In the genomic region with DNA sequence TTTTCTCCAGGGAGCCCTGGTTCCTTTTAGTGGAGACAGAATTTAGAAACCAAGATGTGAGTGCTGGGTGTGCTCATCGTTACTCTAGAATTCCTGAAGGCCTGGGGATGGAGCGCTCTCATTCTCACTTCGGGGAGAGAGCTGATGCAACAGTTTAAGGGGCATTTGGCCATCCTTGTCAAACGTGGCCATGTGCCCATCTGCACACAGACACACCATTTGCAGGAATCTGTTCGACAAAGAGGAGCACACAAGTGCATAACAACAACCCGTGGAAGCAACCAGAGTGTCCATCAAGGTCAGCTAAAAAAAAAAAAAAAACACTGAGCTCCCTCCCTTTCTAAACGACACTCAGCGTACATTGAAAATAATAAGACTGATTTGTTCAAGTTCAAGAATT, we compare ENCODE assay signal across 19 cellular contexts. TPM values are rescaled to one million over a fixed set of nuclear protein-coding genes. Genes with fewer than 3 reads are reported as not detected.
A peak's percentile ranks its signal among the peaks of the same experiment; 100 is the strongest.
DNase-seq lines count a peak whose midpoint lies in the region; ATAC-seq, FAIRE-seq and TF ChIP-seq lines count a peak whose summit lies in the region.
"Had no signal": no experiment of that assay in that cellular context is flagged by ENCODE, and none has a peak within 500 bp of the region (broad histone marks: within the 10 kb centered on the region; RNA-seq: fewer than 3 reads in every experiment).

No MANE protein-coding gene starts in this region.

- H3K4me2 ChIP-seq in HepG2 (ENCODE audit: low read depth, low read length) (no peak overlapping the region), H9 (ENCODE audit: insufficient read depth, insufficient read length, low read length) (no peak overlapping the region)

- no peak overlapping the region for H2BK12ac ChIP-seq in H9 (ENCODE audit: insufficient read length, low read depth, low read length)

- H3K4me1 Mint-ChIP-seq in endodermal cell: peaks cover 5% of the 10 kb centered on the region
- peaks cover 5% of the 10 kb centered on the region in 2 experiments for H3K4me1 Mint-ChIP-seq in H9
- H3K4me1 Mint-ChIP-seq: CD4-positive, alpha-beta memory T cell had no signal

- no peak overlapping the region for H3K4me3 Mint-ChIP-seq in endodermal cell
- H3K4me3 Mint-ChIP-seq in H9: no peak overlapping the region
- H3K4me3 Mint-ChIP-seq: CD4-positive, alpha-beta memory T cell; HFFc6 had no signal

- peak in 1 of 2 donors; percentile 25 for TF ChIP-seq RAD21 in liver (IDR thresholded peaks at IDR 0.05)
- TF ChIP-seq RAD21 in HepG2 (CRISPR knock-in tag; IDR thresholded peaks at IDR 0.05): no peak

- DNase-seq in HepG2 (ENCODE audit: low spot score) (no peak), endodermal cell (peak; percentile 31), mesenteric fat pad (ENCODE audit: low spot score) (peak; percentile 22), activated T-cell treated with anti-CD3 and anti-CD28 coated beads for 4 hours (no peak), dedifferentiated amniotic fluid mesenchymal stem cell (ENCODE audit: extremely low spot score) (no peak), H9 (no peak)
- DNase-seq: BE2C; CD4-positive, alpha-beta memory T cell; DMS79 treated with DMSO at 0.1 percent for 48 hours; EL; GM23248; HFFc6 had no signal

- H4K91ac ChIP-seq in H9 (ENCODE audit: insufficient read length, low read depth, low read length): no peak overlapping the region

- H3K9ac ChIP-seq in liver (ENCODE audit: low read depth in 1 of 2, low read length in 2 of 2): no peak overlapping the region
- H3K9ac ChIP-seq in HepG2 (ENCODE audit: insufficient read depth, low read depth, low read length): no peak overlapping the region
- H3K9ac ChIP-seq in endodermal cell (ENCODE audit: extremely low read depth, low read length, poor library complexity, severe bottlenecking): no peak overlapping the region
- H3K9ac ChIP-seq in H9 (ENCODE audit: extremely low read depth, insufficient read length, low read length): no peak overlapping the region
- H3K9ac ChIP-seq: GM23248 had no signal

- no peak for ATAC-seq in HepG2

- H2AK5ac ChIP-seq in H9 (ENCODE audit: insufficient read length, low read length): no peak overlapping the region

- no peak for TF ChIP-seq POLR2A in HepG2 (IDR thresholded peaks at IDR 0.05; ENCODE audit: insufficient read depth in 1 of 2, low read depth in 2 of 2, low read length in 2 of 2)

- H3K79me2 ChIP-seq in HepG2 (ENCODE audit: insufficient read depth, low read length) (no peaks in the 10 kb centered on the region), H9 (ENCODE audit: insufficient read depth, low read length) (no peaks in the 10 kb centered on the region)

- H3K4me1 ChIP-seq in liver (ENCODE audit: control insufficient read depth in 4 of 4, insufficient read depth in 4 of 4, low read length in 3 of 4): peaks cover 15 to 41% (median 32%) of the 10 kb centered on the region in 4 donors
- peaks cover 12% of the 10 kb centered on the region for H3K4me1 ChIP-seq in HepG2 (ENCODE audit: insufficient read depth, low read length)
- H3K4me1 ChIP-seq in endodermal cell (ENCODE audit: control insufficient read depth, insufficient read depth, low read length): no peaks in the 10 kb centered on the region
- no peaks in the 10 kb centered on the region for H3K4me1 ChIP-seq in H9 (ENCODE audit: insufficient read depth, low read length)
- H3K4me1 ChIP-seq: HAP-1 had no signal

- H3K4me3 ChIP-seq in liver (ENCODE audit: low read depth in 1 of 3, low read length in 3 of 3) (no peak overlapping the region), HepG2 (replicated peaks in 1 of 3; ENCODE audit: insufficient read depth in 1 of 3, low read depth in 2 of 3, low read length in 3 of 3) (no peak overlapping the region), endodermal cell (ENCODE audit: low read length) (no peak overlapping the region)
- H3K4me3 ChIP-seq: GM23248, HAP-1 had no signal

- peaks cover 2% of the 10 kb centered on the region for H3K27me3 Mint-ChIP-seq in endodermal cell (ENCODE audit: insufficient read depth)
- peaks cover 16% of the 10 kb centered on the region for H3K27me3 Mint-ChIP-seq in H9 (ENCODE audit: low read depth)

- H3K27ac Mint-ChIP-seq in endodermal cell (no peak overlapping the region), H9 (no peak overlapping the region)
- H3K27ac Mint-ChIP-seq: CD4-positive, alpha-beta memory T cell; HFFc6 had no signal

- H2BK15ac ChIP-seq in H9 (ENCODE audit: low read depth, low read length): no peak overlapping the region

- no peak overlapping the region for H3K18ac ChIP-seq in H9 (ENCODE audit: insufficient read length, low read depth, low read length)

- WGBS in liver: 40% methylated on average over 8 of the region's 8 CpGs
- WGBS in HepG2 (ENCODE audit: low lambda C conversion rate): 22% methylated on average over 8 of the region's 8 CpGs
- WGBS in endodermal cell (ENCODE audit: insufficient coverage in 1 of 2, insufficient read length in 1 of 2), 2 experiments: 83 to 93% methylated on average over 5 to 6 of the region's 8 CpGs
- whole genome bisulfite sequencing in H9 (ENCODE audit: extremely low coverage, insufficient read length, low lambda C conversion rate): no CpG with 5 or more reads among the region's 8 CpGs

- H3K23ac ChIP-seq in H9 (ENCODE audit: insufficient read length, low read depth, low read length): no peak overlapping the region

- H3K23me2 ChIP-seq in H9 (ENCODE audit: insufficient read length, low read depth, low read length, poor library complexity, severe bottlenecking): no peaks in the 10 kb centered on the region

- peak overlapping the region in 1 of 2 donors; percentile 16 for H3K27ac ChIP-seq in liver (ENCODE audit: low read depth in 1 of 2, low read length in 2 of 2)
- H3K27ac ChIP-seq in HepG2 (ENCODE audit: extremely low read length, insufficient read depth, low read length): no peak overlapping the region
- H3K27ac ChIP-seq in endodermal cell (ENCODE audit: low read depth, low read length): no peak overlapping the region
- H3K27ac ChIP-seq in H9 (ENCODE audit: insufficient read length, low read depth, low read length): no peak overlapping the region
- H3K27ac ChIP-seq: C4-2B, GM23248 had no signal

- no peak for FAIRE-seq in HepG2 (lab: Jason Lieb, UNC)
- FAIRE-seq: A204.1, G401.6, GM12891, HTR-8/SVneo had no signal

- H3K9me3 ChIP-seq in liver (ENCODE audit: control insufficient read depth in 4 of 4, low read length in 3 of 4): no peaks in the 10 kb centered on the region
- H3K9me3 ChIP-seq in HepG2 (ENCODE audit: low read length): no peaks in the 10 kb centered on the region
- no peaks in the 10 kb centered on the region for H3K9me3 ChIP-seq in endodermal cell (ENCODE audit: control insufficient read depth, low read length)
- H3K9me3 ChIP-seq in H9 (ENCODE audit: control insufficient read depth, low read depth, low read length): no peaks in the 10 kb centered on the region
- H3K9me3 ChIP-seq: BE2C, HAP-1 had no signal

- intact Hi-C loops in HepG2 (cut with micrococcal nuclease; ENCODE audit: unreplicated experiment): no loop called here

- no peaks in the 10 kb centered on the region for H3K79me1 ChIP-seq in H9 (ENCODE audit: insufficient read depth, low read depth, low read length, poor library complexity, severe bottlenecking)

- in situ Hi-C loops in HepG2 (cut with HindIII; ENCODE audit: extremely low pct_ligation_motif_present, low pct_unique_long_range_greater_than_20kb): no loop called here

- BruUV-seq in HepG2 (replicated peaks; lab: Mats Ljungman, UMichigan): no TSS peak

- POLR2A ChIA-PET in HepG2 (lab: Yijun Ruan, JAX): no interaction called here

- no peak overlapping the region for H2BK20ac ChIP-seq in H9 (ENCODE audit: low read depth, low read length, poor library complexity, severe bottlenecking)

- CTCF ChIA-PET in HepG2 (lab: Yijun Ruan, JAX; ENCODE audit: low intra/inter-chr PET ratio, low total read pairs): no interaction called here

- H3K36me3 Mint-ChIP-seq in endodermal cell (ENCODE audit: low read depth): no peaks in the 10 kb centered on the region
- H3K36me3 Mint-ChIP-seq in H9 (ENCODE audit: insufficient read depth in 1 of 3, low read depth in 3 of 3): no peaks in the 10 kb centered on the region
- H3K36me3 Mint-ChIP-seq: CD4-positive, alpha-beta memory T cell had no signal

- TF ChIP-seq CTCF in liver (IDR thresholded peaks at IDR 0.05; ENCODE audit: low read depth, low read length, missing input control): no peak
- no peak for TF ChIP-seq CTCF in HepG2 (CRISPR knock-in tag; IDR thresholded peaks at IDR 0.05)
- no peak for TF ChIP-seq CTCF in endodermal cell (conservative IDR thresholded peaks at IDR 0.05)
- TF ChIP-seq CTCF in H9 (conservative IDR thresholded peaks at IDR 0.05): no peak

- H2BK120ac ChIP-seq in H9 (ENCODE audit: low read depth, low read length, poor library complexity, severe bottlenecking): no peak overlapping the region

- H3K14ac ChIP-seq in H9 (ENCODE audit: insufficient read depth, low read length): no peak overlapping the region

- H2BK5ac ChIP-seq in H9 (ENCODE audit: insufficient read length, low read length): no peak overlapping the region

- H3K36me3 ChIP-seq in liver (ENCODE audit: control insufficient read depth in 4 of 4, insufficient read depth in 3 of 4, low read depth in 1 of 4, low read length in 3 of 4) (no peaks in the 10 kb centered on the region), HepG2 (replicated peaks in 1 of 2; ENCODE audit: control insufficient read depth in 1 of 2, insufficient read depth in 2 of 2, low read length in 2 of 2) (no peaks in the 10 kb centered on the region), endodermal cell (ENCODE audit: control insufficient read depth, insufficient read depth, low read length) (no peaks in the 10 kb centered on the region)
- H3K36me3 ChIP-seq: BE2C, HAP-1 had no signal

- H3K9me3 Mint-ChIP-seq in endodermal cell (no peaks in the 10 kb centered on the region), H9 (peaks cover 0 to 3% of the 10 kb centered on the region in 2 experiments; a peak in 2 of 5 replicates)
- H3K9me3 Mint-ChIP-seq: CD4-positive, alpha-beta memory T cell; HFFc6 had no signal

- no peak overlapping the region for H3K4ac ChIP-seq in H9 (ENCODE audit: low read depth, low read length)

- no peak overlapping the region for H3T11ph ChIP-seq in H9 (ENCODE audit: low read length)

- H4K5ac ChIP-seq in H9 (ENCODE audit: insufficient read length, low read depth, low read length): no peak overlapping the region

- no peak overlapping the region for H2AFZ ChIP-seq in HepG2 (ENCODE audit: low read length)
- H2AFZ ChIP-seq in H9 (ENCODE audit: low read length): no peak overlapping the region
- H2AFZ ChIP-seq: GM23248 had no signal

- H4K20me1 ChIP-seq in HepG2 (ENCODE audit: insufficient read depth, low read length) (no peaks in the 10 kb centered on the region), H9 (ENCODE audit: control insufficient read depth, insufficient read depth, insufficient read length) (no peaks in the 10 kb centered on the region)

- TF ChIP-seq EP300 in HepG2 (IDR thresholded peaks at IDR 0.05; ENCODE audit: low read depth in 2 of 2, low read length in 2 of 2) (no peak), HepG2 (CRISPR knock-in tag; IDR thresholded peaks at IDR 0.05; ENCODE audit: borderline replicate concordance) (no peak)

- no peak overlapping the region for H4K8ac ChIP-seq in H9 (replicated peaks; ENCODE audit: insufficient read length, low read depth, low read length)

- H3K56ac ChIP-seq in H9 (ENCODE audit: insufficient read length, low read depth, low read length): no peak overlapping the region

- H3K27me3 ChIP-seq in liver (ENCODE audit: control insufficient read depth in 4 of 4, insufficient read depth in 4 of 4, low read length in 3 of 4) (no peaks in the 10 kb centered on the region), HepG2 (ENCODE audit: control insufficient read depth in 1 of 2, insufficient read depth in 2 of 2, low read length in 2 of 2) (peaks cover 2 to 10% of the 10 kb centered on the region in 2 experiments; a peak in 3 of 5 replicates), endodermal cell (ENCODE audit: control insufficient read depth, insufficient read depth, low read length, poor library complexity, severe bottlenecking) (no peaks in the 10 kb centered on the region), H9 (ENCODE audit: insufficient read depth, low read length) (no peaks in the 10 kb centered on the region)
- H3K27me3 ChIP-seq: BE2C had no signal

RNA-seq across cellular contexts. Expression of gene RET, which starts 23.0 kb away (rescaled TPM):
- total RNA-seq in liver: under 1 TPM; 0.09 to 0.33 TPM
- polyA plus RNA-seq in liver: 1 to 10 TPM in 1 of 2 donors, not detected in 1; 2.5 TPM
- 0.02 TPM in 1 of 2 replicates, not detected in the other for total RNA-seq in HepG2 (2016; rRNA removed; fragmentation: Illumina TruSeq; extraction: Trizol)
- not detected in 2 replicates for total RNA-seq in HepG2 (2016; cell fraction: cytosol; rRNA removed; fragmentation: Illumina TruSeq; extraction: Trizol; ENCODE audit: low read depth)
- not detected in 2 replicates for total RNA-seq in HepG2 (2016; cell fraction: insoluble cytoplasmic fraction; rRNA removed; fragmentation: Illumina TruSeq; extraction: Trizol)
- not detected in 2 replicates for total RNA-seq in HepG2 (2016; cell fraction: membrane; rRNA removed; fragmentation: Illumina TruSeq; extraction: Trizol)
- total RNA-seq in HepG2 (2016; cell fraction: nucleus; rRNA removed; fragmentation: Illumina TruSeq; extraction: Trizol): not detected in 2 replicates
- not detected in 2 replicates for polyA plus RNA-seq in HepG2 (2011; rRNA removed)
- polyA plus RNA-seq in HepG2 (2011; cell fraction: cytosol; rRNA removed): not detected in 2 replicates
- polyA plus RNA-seq in HepG2 (2011; cell fraction: nucleus; rRNA removed): not detected in 2 replicates
- 0.03 TPM in 1 of 2 replicates, not detected in the other for polyA plus RNA-seq in HepG2 (2012)
- not detected in 2 replicates for polyA plus RNA-seq in HepG2 (2016; cell fraction: cytosol; fragmentation: Illumina TruSeq; extraction: Trizol; ENCODE audit: low read depth)
- not detected in 2 replicates for polyA plus RNA-seq in HepG2 (2016; cell fraction: insoluble cytoplasmic fraction; fragmentation: Illumina TruSeq; extraction: Trizol; ENCODE audit: low read depth)
- not detected in 2 replicates for polyA plus RNA-seq in HepG2 (2016; cell fraction: membrane; fragmentation: Illumina TruSeq; extraction: Trizol; ENCODE audit: low read depth)
- polyA plus RNA-seq in HepG2 (2016; cell fraction: nucleus; fragmentation: Illumina TruSeq; extraction: Trizol; ENCODE audit: insufficient read depth, low read depth): not detected in 2 replicates
- polyA minus RNA-seq in HepG2 (2011; rRNA and poly(A)+ RNA removed; ENCODE audit: low replicate concordance): 0.04 TPM in 1 of 2 replicates, not detected in the other
- polyA minus RNA-seq in HepG2 (2011; cell fraction: cytosol; rRNA and poly(A)+ RNA removed): not detected in 2 replicates
- not detected in 2 replicates for polyA minus RNA-seq in HepG2 (2011; cell fraction: nucleus; rRNA and poly(A)+ RNA removed)
- total RNA-seq in endodermal cell: 1 to 10 TPM; 1.2 to 3.5 TPM
- polyA plus RNA-seq in endodermal cell (2013, experiment 1 of 2): 2.6 TPM
- polyA plus RNA-seq in endodermal cell (2013, experiment 2 of 2): 2.3 TPM
- 0.64 TPM for total RNA-seq in mesenteric fat pad
- total RNA-seq in H9 (2021): 11.2 and 12.2 TPM in 2 replicates
- total RNA-seq: CD4-positive, alpha-beta memory T cell; GM23248 had no signal
- polyA plus RNA-seq: CD4-positive, alpha-beta memory T cell; GM23248 had no signal

Comparison
In these comparisons a context has a peak if more than half of its experiments do, and no peak if none do; other contexts are left out.
1. DNase-seq: peak in endodermal cell (single experiment) and mesenteric fat pad (single experiment); none in HepG2 (single experiment), activated T-cell treated with anti-CD3 and anti-CD28 coated beads for 4 hours (single experiment), dedifferentiated amniotic fluid mesenchymal stem cell (single experiment) and H9 (single experiment).